8 cellular contexts compared by ENCODE assay signal in the genomic region with DNA sequence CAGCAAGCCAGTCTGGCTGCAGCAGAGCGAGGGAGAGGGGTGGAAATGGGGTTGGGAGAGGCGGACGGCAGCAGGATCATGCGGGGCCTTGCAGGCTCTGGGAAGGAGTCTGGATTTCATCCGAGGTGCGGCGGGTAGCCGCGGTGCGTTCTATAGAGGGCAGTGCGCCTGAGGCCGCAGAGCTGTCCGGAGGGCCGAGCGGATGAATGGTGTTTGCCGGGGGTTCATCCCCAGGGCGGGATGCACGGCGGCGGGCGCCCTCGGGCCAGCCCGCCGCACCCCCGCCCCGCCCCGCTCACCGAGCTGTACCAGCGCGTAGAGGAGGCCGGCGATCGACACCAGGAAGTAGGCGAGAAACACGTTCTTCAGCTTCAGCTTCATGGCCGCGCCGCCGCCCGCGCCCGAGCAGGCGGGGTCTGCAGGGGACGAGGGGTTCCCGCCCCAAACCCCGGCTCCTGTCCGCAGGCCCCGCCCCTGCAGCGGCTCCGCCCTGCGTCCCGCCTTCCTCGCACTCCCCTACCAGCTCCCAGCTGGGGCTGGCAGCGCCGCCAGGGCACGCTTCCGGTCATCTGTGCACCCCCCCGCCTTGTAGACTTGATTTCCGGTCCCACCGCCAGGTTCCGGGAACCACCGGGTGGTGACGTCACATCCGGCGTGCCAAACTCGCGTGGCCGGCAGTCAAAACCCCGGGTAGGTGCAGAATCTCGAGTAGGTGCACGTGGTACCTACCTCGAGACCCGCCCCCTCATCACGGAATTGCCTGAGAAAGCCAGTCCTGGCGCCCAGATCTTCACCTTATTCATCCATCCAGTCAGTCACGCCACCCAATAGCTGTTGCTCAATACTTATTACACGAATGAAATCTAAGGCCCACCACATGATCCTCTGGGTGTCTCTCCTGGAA. TPM values are rescaled to one million over a fixed set of nuclear protein-coding genes. Genes with fewer than 3 reads are reported as not detected.
A peak's percentile ranks its signal among the peaks of the same experiment; 100 is the strongest.
DNase-seq lines count a peak whose midpoint lies in the region; ATAC-seq, FAIRE-seq and TF ChIP-seq lines count a peak whose summit lies in the region.

A gene (minus strand): TSS at position 420 of the 904 bp plus-strand sequence. CDS start 39 bp downstream, at position 381.

- peak within 1 kb of the TSS; percentile 86 for H3K4me2 ChIP-seq in keratinocyte (ENCODE audit: control insufficient read depth, extremely low read depth, insufficient read depth, low read depth, low read length)

- dilution Hi-C loops in keratinocyte (cut with MboI; ENCODE audit: extremely low pct_ligation_motif_present, low sequenced_read_pairs) = no loop called here

- no peaks in the 10 kb centered on the region for H3K9me3 ChIP-seq in keratinocyte (ENCODE audit: control insufficient read depth, low read depth, low read length)

- peak within 1 kb of the TSS; percentile 36 for H2AFZ ChIP-seq in keratinocyte (ENCODE audit: control insufficient read depth, low read length)

- H3K9me1 ChIP-seq in keratinocyte (ENCODE audit: control insufficient read depth, extremely low read depth, insufficient read depth, low read length) = no peaks in the 10 kb centered on the region

- H3K79me2 ChIP-seq in keratinocyte (ENCODE audit: control insufficient read depth, insufficient read depth, low read length) = no peaks in the 10 kb centered on the region

- TF ChIP-seq CTCF in AG10803 (conservative IDR thresholded peaks at IDR 0.05; ENCODE audit: low read length) (no peak), keratinocyte (optimal IDR thresholded peaks at IDR 0.05 in 1 of 3, IDR thresholded peaks at IDR 0.05 in 1 of 3, conservative IDR thresholded peaks at IDR 0.05 in 1 of 3; ENCODE audit: extremely low read depth in 1 of 3, insufficient read depth in 2 of 3, low read length in 3 of 3) (no peak)

- FAIRE-seq in keratinocyte (lab: Jason Lieb, UNC) = no peak

- H3K4me1 ChIP-seq in keratinocyte (ENCODE audit: control insufficient read depth, extremely low read depth, insufficient read depth, low read length) = peaks cover 25% of the 10 kb centered on the region

- H3K27me3 ChIP-seq in keratinocyte (ENCODE audit: control insufficient read depth, extremely low read depth, insufficient read depth, low read length) = no peaks in the 10 kb centered on the region

- peak within 1 kb of the TSS; percentile 85 for H3K9ac ChIP-seq in keratinocyte (ENCODE audit: control insufficient read depth, extremely low read depth, insufficient read depth, low read length)

- H4K20me1 ChIP-seq in keratinocyte (ENCODE audit: control insufficient read depth, extremely low read depth, insufficient read depth, low read length) = no peaks in the 10 kb centered on the region

- H3K4me3 ChIP-seq in AG10803 (ENCODE audit: low read length) (peak within 1 kb of the TSS; percentile 89), keratinocyte (ENCODE audit: control insufficient read depth in 2 of 3, extremely low read depth in 1 of 3, insufficient read depth in 2 of 3, low read depth in 1 of 3, low read length in 3 of 3) (peak within 1 kb of the TSS; percentile 58 to 92 (median 83))

- peak within 1 kb of the TSS; percentile 95 for H3K27ac ChIP-seq in keratinocyte (ENCODE audit: control insufficient read depth, insufficient read depth, low read length)

- peak; percentile 98 for DNase-seq in AG10803 (ENCODE audit: low read depth)
- DNase-seq in NCI-H460 (ENCODE audit: extremely low read depth, low read depth) = peak; percentile 92
- DNase-seq in activated CD4-positive, CD25-positive, alpha-beta regulatory T cell treated with anti-CD3 and anti-CD28 coated beads, Interleukin-2, amount 50 U/mL, for 72 hours = peak; percentile 98
- DNase-seq in cerebellar nuclear complex (lab: John Stamatoyannopoulos, UW) = peak; percentile 87 to 89
- DNase-seq in keratinocyte (ENCODE audit: low read depth, low spot score) = peak; percentile 95
- DNase-seq in stimulated activated CD4-positive, alpha-beta T cell treated with anti-CD3 and anti-CD28 coated beads, Interleukin-15, amount 100 ng/mL, for 1 hour (ENCODE audit: low read depth in 1 of 2, low spot score in 1 of 2) = peak; percentile 90 to 92

- peak; percentile 95 for ATAC-seq in GM19043 (IDR thresholded peaks at IDR 0.05; ENCODE audit: low read depth, unreplicated experiment)
- peak; percentile 87 for ATAC-seq in HG03378 (IDR thresholded peaks at IDR 0.05; ENCODE audit: unreplicated experiment)

- peaks cover 14 to 25% of the 10 kb centered on the region in 2 experiments for H3K36me3 ChIP-seq in keratinocyte (ENCODE audit: control insufficient read depth in 2 of 2, extremely low read depth in 1 of 2, insufficient read depth in 2 of 2, low read length in 2 of 2)

RNA-seq across cellular contexts. Expression of the gene that starts here (rescaled TPM):
- total RNA-seq in NCI-H460 (2014; rRNA removed; shearing (Covaris generic)) = 22.6 TPM in 2 replicates
- 108 and 112 TPM in 2 replicates for polyA plus RNA-seq in NCI-H460 (2014; cell fraction: nucleus; rRNA removed)
- 15.1 to 28.2 TPM (median 17.7 TPM) in 3 replicates for polyA plus RNA-seq in keratinocyte
- polyA plus RNA-seq in keratinocyte (2011; ENCODE audit: low read depth) = 9.4 TPM
- 10.3 and 28.9 TPM in 2 replicates for polyA plus RNA-seq in keratinocyte (2011; cell fraction: cytosol; rRNA removed)
- polyA plus RNA-seq in keratinocyte (2011; cell fraction: nucleus; rRNA removed) = 31.7 and 47.5 TPM in 2 replicates
- 24.0 and 24.7 TPM in 2 replicates for polyA plus RNA-seq in keratinocyte (2012; ENCODE audit: low replicate concordance)
- 7.4 to 15.9 TPM (median 8.8 TPM) in 3 replicates for polyA minus RNA-seq in keratinocyte
- polyA minus RNA-seq in keratinocyte (2011; cell fraction: cytosol; rRNA and poly(A)+ RNA removed) = 48.2 TPM
- 18.9 and 23.1 TPM in 2 replicates for polyA minus RNA-seq in keratinocyte (2011; cell fraction: nucleus; rRNA and poly(A)+ RNA removed)

Comparison
In these comparisons a context has a peak if more than half of its experiments do, and no peak if none do; other contexts are left out.
1. Peak in every context shown above with its lines: DNase-seq, ATAC-seq, H3K4me3 ChIP-seq and H3K27ac ChIP-seq.